ENCODE assay signal across 1 cellular context in genomic region chr12:52992240-52992639, GRCh38. TPM values are rescaled to one million over a fixed set of nuclear protein-coding genes. Genes with fewer than 3 reads are reported as not detected.
"Had no signal": no experiment of that assay in that cellular context is flagged by ENCODE, and none has a peak within 500 bp of the region (broad histone marks: within the 10 kb centered on the region; RNA-seq: fewer than 3 reads in every experiment).

No MANE protein-coding gene starts in this region.

RNA-seq across cellular contexts. Expression of gene KRT18, which starts 43.3 kb away (rescaled TPM):
- total RNA-seq: OCI-LY7 had no signal
